8 cellular contexts compared by ENCODE assay signal in genomic region chr2:111725742-111726141, GRCh38.
DNase-seq lines count a peak whose midpoint lies in the region; ATAC-seq, FAIRE-seq and TF ChIP-seq lines count a peak whose summit lies in the region.
"Not testable (repeated sequence)": the region's sequence is repeated elsewhere in the genome, so short reads cannot be mapped to it uniquely, and the experiment has no call there.

No MANE protein-coding gene starts in this region.

- TF ChIP-seq RAD21 in HepG2 (CRISPR knock-in tag; IDR thresholded peaks at IDR 0.05), result not testable (repeated sequence)

- TF ChIP-seq POLR2A in HepG2 (IDR thresholded peaks at IDR 0.05; ENCODE audit: insufficient read depth in 1 of 2, low read depth in 2 of 2, low read length in 2 of 2), result not testable (repeated sequence)

- CTCF ChIA-PET in HepG2 (lab: Yijun Ruan, JAX; ENCODE audit: low intra/inter-chr PET ratio, low total read pairs), result not testable (repeated sequence)

- FAIRE-seq in HepG2 (lab: Jason Lieb, UNC), result peak; percentile 40

- not testable (repeated sequence) for H3K9me3 ChIP-seq in CD4-positive, CD25-positive, alpha-beta regulatory T cell (ENCODE audit: control insufficient read depth in 2 of 2, low read length in 2 of 2); MG63; HepG2 (ENCODE audit: low read length)

- H3K4me3 Mint-ChIP-seq in CD4-positive, CD25-positive, alpha-beta regulatory T cell; activated naive CD8-positive, alpha-beta T cell treated with anti-CD3 and anti-CD28 coated beads, Interleukin-2, amount 50 U/mL, for 24 hours: not testable (repeated sequence)

- H3K79me2 ChIP-seq in HepG2 (ENCODE audit: insufficient read depth, low read length), result not testable (repeated sequence)

- POLR2A ChIA-PET in HepG2 (lab: Yijun Ruan, JAX), result not testable (repeated sequence)

- not testable (repeated sequence) for TF ChIP-seq EP300 in HepG2 (IDR thresholded peaks at IDR 0.05; ENCODE audit: low read depth in 2 of 2, low read length in 2 of 2); HepG2 (CRISPR knock-in tag; IDR thresholded peaks at IDR 0.05; ENCODE audit: borderline replicate concordance)

- H3K36me3 ChIP-seq in CD4-positive, CD25-positive, alpha-beta regulatory T cell (ENCODE audit: control insufficient read depth, insufficient read depth, low read length); MG63; HepG2 (replicated peaks in 1 of 2; ENCODE audit: control insufficient read depth in 1 of 2, insufficient read depth in 2 of 2, low read length in 2 of 2): not testable (repeated sequence)

- H3K27me3 ChIP-seq in CD4-positive, CD25-positive, alpha-beta regulatory T cell (ENCODE audit: control insufficient read depth, insufficient read depth, low read length); MG63; HepG2 (ENCODE audit: control insufficient read depth in 1 of 2, insufficient read depth in 2 of 2, low read length in 2 of 2): not testable (repeated sequence)

- in situ Hi-C loops in HepG2 (cut with HindIII; ENCODE audit: extremely low pct_ligation_motif_present, low pct_unique_long_range_greater_than_20kb), result not testable (repeated sequence)

- DNase-seq in CD4-positive, CD25-positive, alpha-beta regulatory T cell, result peak in 1 of 3 donors; percentile 78
- not testable (repeated sequence) for DNase-seq in GM20000 (ENCODE audit: low spot score)
- DNase-seq in MG63 (peak; percentile 18), SW480 (ENCODE audit: low spot score) (peak; percentile 48), fibroblast of pulmonary artery (ENCODE audit: low read depth) (peak; percentile 59), HepG2 (ENCODE audit: low spot score) (peak; percentile 43)
- peak; percentile 21 for DNase-seq in activated naive CD8-positive, alpha-beta T cell treated with anti-CD3 and anti-CD28 coated beads, Interleukin-2, amount 50 U/mL, for 24 hours
- DNase-seq in stimulated activated CD4-positive, alpha-beta T cell treated with anti-CD3 and anti-CD28 coated beads, Interleukin-1b, Interleukin-23, amount 100 ng/mL, for 48 hours, result peak; percentile 33

- H2AFZ ChIP-seq in HepG2 (ENCODE audit: low read length), result not testable (repeated sequence)

- peak; percentile 81 to 83 for ATAC-seq in CD4-positive, CD25-positive, alpha-beta regulatory T cell (ENCODE audit: low read depth in 2 of 2)
- ATAC-seq in activated naive CD8-positive, alpha-beta T cell treated with anti-CD3 and anti-CD28 coated beads, Interleukin-2, amount 50 U/mL, for 24 hours, result peak; percentile 65
- peak; percentile 97 for ATAC-seq in HepG2

- intact Hi-C loops in HepG2 (cut with micrococcal nuclease; ENCODE audit: unreplicated experiment), result not testable (repeated sequence)

- not testable (repeated sequence) for H3K4me2 ChIP-seq in HepG2 (ENCODE audit: low read depth, low read length)

- H3K4me1 Mint-ChIP-seq in CD4-positive, CD25-positive, alpha-beta regulatory T cell; activated naive CD8-positive, alpha-beta T cell treated with anti-CD3 and anti-CD28 coated beads, Interleukin-2, amount 50 U/mL, for 24 hours: not testable (repeated sequence)

- not testable (repeated sequence) for H3K27ac Mint-ChIP-seq in CD4-positive, CD25-positive, alpha-beta regulatory T cell; activated naive CD8-positive, alpha-beta T cell treated with anti-CD3 and anti-CD28 coated beads, Interleukin-2, amount 50 U/mL, for 24 hours

- BruUV-seq in HepG2 (replicated peaks; lab: Mats Ljungman, UMichigan), result not testable (repeated sequence)

- H3K4me1 ChIP-seq in CD4-positive, CD25-positive, alpha-beta regulatory T cell (ENCODE audit: control insufficient read depth, insufficient read depth, low read length, poor library complexity, severe bottlenecking); HepG2 (ENCODE audit: insufficient read depth, low read length): not testable (repeated sequence)

- H3K9me3 Mint-ChIP-seq in CD4-positive, CD25-positive, alpha-beta regulatory T cell; activated naive CD8-positive, alpha-beta T cell treated with anti-CD3 and anti-CD28 coated beads, Interleukin-2, amount 50 U/mL, for 24 hours: not testable (repeated sequence)

- peak; percentile 15 for TF ChIP-seq CTCF in GM20000 (IDR thresholded peaks at IDR 0.05; ENCODE audit: extremely low read depth, missing control alignments)
- TF ChIP-seq CTCF in fibroblast of pulmonary artery (IDR thresholded peaks at IDR 0.05; ENCODE audit: low read length, missing control alignments), result peak; percentile 23
- peak; percentile 27; the same call in 1 of the 2 replicates for TF ChIP-seq CTCF in HepG2 (CRISPR knock-in tag; IDR thresholded peaks at IDR 0.05)

- H4K20me1 ChIP-seq in HepG2 (ENCODE audit: insufficient read depth, low read length), result not testable (repeated sequence)

- 0% methylated on average over 2 of the region's 6 CpGs for WGBS in HepG2 (ENCODE audit: low lambda C conversion rate)

- H3K27me3 Mint-ChIP-seq in CD4-positive, CD25-positive, alpha-beta regulatory T cell; activated naive CD8-positive, alpha-beta T cell treated with anti-CD3 and anti-CD28 coated beads, Interleukin-2, amount 50 U/mL, for 24 hours: not testable (repeated sequence)

- not testable (repeated sequence) for H3K36me3 Mint-ChIP-seq in CD4-positive, CD25-positive, alpha-beta regulatory T cell; activated naive CD8-positive, alpha-beta T cell treated with anti-CD3 and anti-CD28 coated beads, Interleukin-2, amount 50 U/mL, for 24 hours (ENCODE audit: low read depth)

- not testable (repeated sequence) for H3K27ac ChIP-seq in CD4-positive, CD25-positive, alpha-beta regulatory T cell (ENCODE audit: insufficient read depth, low read length, poor library complexity, severe bottlenecking); HepG2 (ENCODE audit: extremely low read length, insufficient read depth, low read length)

- H3K4me3 ChIP-seq in CD4-positive, CD25-positive, alpha-beta regulatory T cell (ENCODE audit: low read depth, low read length); MG63; fibroblast of pulmonary artery (replicated peaks; ENCODE audit: low read depth, low read length); HepG2 (replicated peaks in 1 of 3; ENCODE audit: insufficient read depth in 1 of 3, low read depth in 2 of 3, low read length in 3 of 3): not testable (repeated sequence)

- H3K9ac ChIP-seq in HepG2 (ENCODE audit: insufficient read depth, low read depth, low read length), result not testable (repeated sequence)

TF ChIP-seq in HepG2, 621 proteins besides CTCF, POLR2A, EP300 and RAD21:
- TF ChIP-seq STAG1 (CRISPR knock-in tag; IDR thresholded peaks at IDR 0.05), result peak; percentile 71
TF ChIP-seq in HepG2: peak in this region for 1; not testable (repeated sequence) for 620.
